ENCODE assay signal across 8 cellular contexts in genomic region chr11:35237860-35238715, GRCh38.
DNase-seq lines count a peak whose midpoint lies in the region; ATAC-seq lines count a peak whose summit lies in the region.

No MANE protein-coding gene starts in this region.

- ATAC-seq in GM18907 (IDR thresholded peaks at IDR 0.05; ENCODE audit: unreplicated experiment) = no peak

- peaks cover 4% of the 10 kb centered on the region; the same call in 1 of the 2 replicates for H3K9me3 ChIP-seq in HUES6 (ENCODE audit: control insufficient read depth, insufficient read depth, low read depth, low read length)
- H3K9me3 ChIP-seq in adipocyte (ENCODE audit: control insufficient read depth, low read length) = peaks cover 4% of the 10 kb centered on the region

- H3K4me3 ChIP-seq in HUES6 (ENCODE audit: low read depth, low read length) = peak overlapping the region; percentile 38
- no peak overlapping the region for H3K4me3 ChIP-seq in adipocyte (ENCODE audit: low read length)

- H3K9ac ChIP-seq in HUES6 (ENCODE audit: low read length) = no peak overlapping the region
- H3K9ac ChIP-seq in adipocyte (ENCODE audit: low read length) = no peak overlapping the region

- peak; percentile 21 for DNase-seq in DMS 273 treated with DMSO at 0.1 percent for 48 hours (lab: John Stamatoyannopoulos, UW)
- peak; percentile 80 for DNase-seq in OCI-M1 (lab: John Stamatoyannopoulos, UW)
- peak; percentile 48 for DNase-seq in adipocyte (ENCODE audit: low read depth)
- peak; percentile 61 for DNase-seq in iPS-NIHi11 (ENCODE audit: low spot score)
- peak; percentile 32 to 76 (median 44) for DNase-seq in stimulated activated CD4-positive, alpha-beta T cell treated with anti-CD3 and anti-CD28 coated beads, TNF-alpha, amount 100 ng/mL, for 48 hours (ENCODE audit: low read depth in 3 of 3)
- DNase-seq in NCI-H128 (lab: John Stamatoyannopoulos, UW; ENCODE audit: unreplicated experiment) = no peak

- H3K36me3 ChIP-seq in HUES6 (ENCODE audit: control insufficient read depth, insufficient read depth, low read length) = no peaks in the 10 kb centered on the region
- H3K36me3 ChIP-seq in adipocyte (ENCODE audit: control insufficient read depth, insufficient read depth, low read length, severe bottlenecking) = no peaks in the 10 kb centered on the region

- H3K27me3 ChIP-seq in HUES6 (ENCODE audit: control insufficient read depth, insufficient read depth, low read length) (no peaks in the 10 kb centered on the region), adipocyte (replicated peaks; ENCODE audit: control insufficient read depth, insufficient read depth, low read length) (no peaks in the 10 kb centered on the region)

- H3K4me1 ChIP-seq in HUES6 (ENCODE audit: control insufficient read depth, insufficient read depth, low read length) = peaks cover 11% of the 10 kb centered on the region
- H3K4me1 ChIP-seq in adipocyte (ENCODE audit: control insufficient read depth, insufficient read depth, low read length) = no peaks in the 10 kb centered on the region

- H3K27ac ChIP-seq in HUES6 (ENCODE audit: low read depth, low read length) = no peak overlapping the region
